ENCODE assay signal across 1 cellular context in genomic region chr12:4271433-4272013, GRCh38.
TF ChIP-seq lines count a peak whose summit lies in the region.

No MANE protein-coding gene starts in this region.

TF ChIP-seq in HepG2, 621 proteins besides CTCF, POLR2A, EP300 and RAD21:
- TF ChIP-seq SETDB1 (CRISPR knock-in tag; IDR thresholded peaks at IDR 0.05; ENCODE audit: borderline replicate concordance), result no peak
- no peak for TF ChIP-seq SIN3B (IDR thresholded peaks at IDR 0.05; ENCODE audit: low read length)
- 0 out of 2 replicates have a peak, but pooled peaks have one; percentile 24 for TF ChIP-seq MTF2 (CRISPR knock-in tag; IDR thresholded peaks at IDR 0.05; ENCODE audit: borderline replicate concordance)
- peak; percentile 96 for TF ChIP-seq EZH2 (conservative IDR thresholded peaks at IDR 0.05; ENCODE audit: low read depth, low read length)
- TF ChIP-seq ZNF567 (CRISPR knock-in tag; IDR thresholded peaks at IDR 0.05; ENCODE audit: borderline replicate concordance), result no peak
- TF ChIP-seq ZNF570 (CRISPR knock-in tag; IDR thresholded peaks at IDR 0.05; ENCODE audit: borderline replicate concordance), result no peak
- TF ChIP-seq TBL1XR1 (IDR thresholded peaks at IDR 0.05; ENCODE audit: borderline replicate concordance, low read length, partially characterized antibody), result no peak
